ENCODE assay signal across 17 cellular contexts in genomic region chr7:54978364-54979116, GRCh38. TPM values are rescaled to one million over a fixed set of nuclear protein-coding genes. Genes with fewer than 3 reads are reported as not detected.
"Had no signal": no experiment of that assay in that cellular context is flagged by ENCODE, and none has a peak within 500 bp of the region (broad histone marks: within the 10 kb centered on the region; RNA-seq: fewer than 3 reads in every experiment).

No MANE protein-coding gene starts in this region.

- H3K9me3 Mint-ChIP-seq: activated T-helper 1 cell treated with anti-CD3 and anti-CD28 coated beads, Interleukin-12 subunit alpha, Interleukin-12 subunit beta, Interleukin-2, Interleukin-4 antibody, amounts not matched to agents 30 ng/mL and 10 ng/mL and 1 ng/mL, durations not matched to agents 14 hours and 24 hours and 36 hours had no signal

- H3K4me3 Mint-ChIP-seq: activated naive CD8-positive, alpha-beta T cell; activated T-helper 1 cell treated with anti-CD3 and anti-CD28 coated beads, Interleukin-12 subunit alpha, Interleukin-12 subunit beta, Interleukin-2, Interleukin-4 antibody, amounts not matched to agents 30 ng/mL and 10 ng/mL and 1 ng/mL, durations not matched to agents 14 hours and 24 hours and 36 hours; naive thymus-derived CD8-positive, alpha-beta T cell; stimulated activated naive B cell treated with anti-CD40 and anti-IgM and Interleukin-4, amounts not matched to agents 10 μg/mL and 1 μg/mL and 100 μg/mL, for 72 hours had no signal

- H3K4me1 Mint-ChIP-seq: naive thymus-derived CD8-positive, alpha-beta T cell; stimulated activated naive B cell treated with anti-CD40 and anti-IgM and Interleukin-4, amounts not matched to agents 10 μg/mL and 1 μg/mL and 100 μg/mL, for 72 hours had no signal

- H3K27me3 Mint-ChIP-seq: activated naive CD8-positive, alpha-beta T cell; stimulated activated naive B cell treated with anti-CD40 and anti-IgM and Interleukin-4, amounts not matched to agents 10 μg/mL and 1 μg/mL and 100 μg/mL, for 72 hours had no signal

- DNase-seq: activated CD4-positive, alpha-beta T cell treated with anti-CD3 and anti-CD28 coated beads for 1 hour; activated CD4-positive, alpha-beta T cell treated with anti-CD3 and anti-CD28 coated beads, Interleukin-2, amount 50 U/mL, for 4 hours; activated T-cell treated with anti-CD3 and anti-CD28 coated beads for 4 hours; amniotic stem cell; dermis blood vessel endothelial cell; effector memory CD4-positive, alpha-beta T cell; esophagus squamous epithelium; naive thymus-derived CD8-positive, alpha-beta T cell; pancreas; stimulated activated CD4-positive, alpha-beta T cell treated with anti-CD3 and anti-CD28 coated beads, Interleukin-4, amount 100 ng/mL, for 4 hours; stimulated activated naive B cell treated with anti-CD40 and anti-IgM and Interleukin-4, amounts not matched to agents 10 μg/mL and 1 μg/mL and 100 μg/mL, for 72 hours; T-helper 2 cell had no signal

- H3K36me3 ChIP-seq: esophagus squamous epithelium, pancreas had no signal

- H3K36me3 Mint-ChIP-seq: activated naive CD8-positive, alpha-beta T cell; naive thymus-derived CD8-positive, alpha-beta T cell; stimulated activated naive B cell treated with anti-CD40 and anti-IgM and Interleukin-4, amounts not matched to agents 10 μg/mL and 1 μg/mL and 100 μg/mL, for 72 hours had no signal

- H3K4me3 ChIP-seq: esophagus squamous epithelium, pancreas had no signal

- FAIRE-seq: endothelial cell of umbilical vein had no signal

- H3K27ac ChIP-seq: esophagus squamous epithelium, pancreas, VCaP had no signal

- H3K27me3 ChIP-seq: esophagus squamous epithelium, pancreas had no signal

- H3K4me1 ChIP-seq: esophagus squamous epithelium, pancreas had no signal

- H3K27ac Mint-ChIP-seq: activated naive CD8-positive, alpha-beta T cell; activated T-helper 1 cell treated with anti-CD3 and anti-CD28 coated beads, Interleukin-12 subunit alpha, Interleukin-12 subunit beta, Interleukin-2, Interleukin-4 antibody, amounts not matched to agents 30 ng/mL and 10 ng/mL and 1 ng/mL, durations not matched to agents 14 hours and 24 hours and 36 hours; naive thymus-derived CD8-positive, alpha-beta T cell; stimulated activated naive B cell treated with anti-CD40 and anti-IgM and Interleukin-4, amounts not matched to agents 10 μg/mL and 1 μg/mL and 100 μg/mL, for 72 hours had no signal

- H3K9me3 ChIP-seq: esophagus squamous epithelium, pancreas had no signal

- ATAC-seq: naive thymus-derived CD8-positive, alpha-beta T cell; pancreas; sciatic nerve; stimulated activated naive B cell treated with anti-CD40 and anti-IgM and Interleukin-4, amounts not matched to agents 10 μg/mL and 1 μg/mL and 100 μg/mL, for 72 hours had no signal

RNA-seq across cellular contexts. Expression of gene EGFR, which starts 40.3 kb away (rescaled TPM):
- total RNA-seq: naive thymus-derived CD8-positive, alpha-beta T cell had no signal
